ENCODE assay signal across 10 cellular contexts in genomic region chr9:34458967-34459355, GRCh38. TPM values are rescaled to one million over a fixed set of nuclear protein-coding genes. Genes with fewer than 3 reads are reported as not detected.
DNase-seq lines count a peak whose midpoint lies in the region; ATAC-seq, FAIRE-seq and TF ChIP-seq lines count a peak whose summit lies in the region.
"Had no signal": no experiment of that assay in that cellular context is flagged by ENCODE, and none has a peak within 500 bp of the region (broad histone marks: within the 10 kb centered on the region; RNA-seq: fewer than 3 reads in every experiment).

No MANE protein-coding gene starts in this region.

- intact Hi-C loops in heart left ventricle (cut with DNase I): loop anchor here in 3 of 10 donors (5.0 to 10.0 kb wide), 4 partner anchors 63 to 816 kb away; partner anchors contain the start of genes ENHO (in 1 of the 3), KIF24 (in 1 of the 3), NUDT2 (in 1 of the 3) and RPP25L (in 1 of the 3)
- intact Hi-C loops in Right ventricle myocardium superior (cut with DNase I): no loop called here
- intact Hi-C loops in ascending aorta (cut with DNase I): loop anchor here (1.0 to 5.0 kb wide), 9 partner anchors 64 to 1943 kb away; partner anchors contain the start of genes DCAF12, ENHO, KIF24 and MYORG
- intact Hi-C loops in upper lobe of right lung (cut with DNase I): no loop called here

- H3K9me3 ChIP-seq in heart left ventricle: no peaks in the 10 kb centered on the region
- no peaks in the 10 kb centered on the region for H3K9me3 ChIP-seq in ascending aorta
- no peaks in the 10 kb centered on the region for H3K9me3 ChIP-seq in upper lobe of right lung
- H3K9me3 ChIP-seq: Peyer's patch had no signal

- TF ChIP-seq CTCF in heart left ventricle (IDR thresholded peaks at IDR 0.05) (no peak), ascending aorta (IDR thresholded peaks at IDR 0.05) (no peak), upper lobe of right lung (IDR thresholded peaks at IDR 0.05) (no peak)

- H3K4me1 ChIP-seq in heart left ventricle (peaks cover 0 to 49% (median 35%) of the 10 kb centered on the region in 12 donors), ascending aorta (peaks cover 0 to 28% of the 10 kb centered on the region in 2 donors), upper lobe of right lung (peaks cover 14% of the 10 kb centered on the region)

- FAIRE-seq in urothelium cell line (lab: Jason Lieb, UNC): no peak

- TF ChIP-seq POLR2A in heart left ventricle (IDR thresholded peaks at IDR 0.05) (no peak), GM18505 (IDR thresholded peaks at IDR 0.05; ENCODE audit: borderline replicate concordance, extremely low read depth, insufficient read depth, insufficient read length) (no peak)

- 22 to 28% (median 24%) methylated on average over 11 of the region's 11 CpGs for WGBS in heart left ventricle, 4 donors

- peak overlapping the region in 9 of 12 donors; percentile 30 to 99 (median 89) for H3K4me3 ChIP-seq in heart left ventricle
- peak overlapping the region; percentile 79 to 94 for H3K4me3 ChIP-seq in ascending aorta
- peak overlapping the region; percentile 82 for H3K4me3 ChIP-seq in upper lobe of right lung

- no peaks in the 10 kb centered on the region for H3K9me3 Mint-ChIP-seq in memory B cell

- no peaks in the 10 kb centered on the region for H3K36me3 ChIP-seq in heart left ventricle
- no peaks in the 10 kb centered on the region for H3K36me3 ChIP-seq in ascending aorta
- no peaks in the 10 kb centered on the region for H3K36me3 ChIP-seq in upper lobe of right lung
- H3K36me3 ChIP-seq: Peyer's patch had no signal

- H3K4me3 Mint-ChIP-seq in memory B cell: peak overlapping the region; percentile 86

- H3K27ac ChIP-seq in heart left ventricle (no peak overlapping the region), ascending aorta (no peak overlapping the region), upper lobe of right lung (no peak overlapping the region)

- peaks cover 6% of the 10 kb centered on the region for H3K27me3 Mint-ChIP-seq in memory B cell

- peaks cover 15% of the 10 kb centered on the region for H3K4me1 Mint-ChIP-seq in memory B cell

- no peaks in the 10 kb centered on the region for H3K36me3 Mint-ChIP-seq in memory B cell

- H3K27me3 ChIP-seq in heart left ventricle (no peaks in the 10 kb centered on the region), ascending aorta (no peaks in the 10 kb centered on the region), upper lobe of right lung (no peaks in the 10 kb centered on the region)
- H3K27me3 ChIP-seq: Peyer's patch had no signal

- ATAC-seq in heart left ventricle (no peak), Right ventricle myocardium superior (ENCODE audit: poor library complexity) (no peak), memory B cell (ENCODE audit: low read depth) (no peak), upper lobe of right lung (no peak), GM19395 (IDR thresholded peaks at IDR 0.05; ENCODE audit: unreplicated experiment) (no peak), GM18505 (IDR thresholded peaks at IDR 0.05; ENCODE audit: unreplicated experiment) (no peak)

- DNase-seq in heart left ventricle: peak in 1 of 5 donors; percentile 26
- no peak for DNase-seq in Right ventricle myocardium superior
- DNase-seq in ascending aorta (ENCODE audit: low spot score in 2 of 2): no peak
- no peak for DNase-seq in memory B cell (ENCODE audit: low spot score in 2 of 2)
- no peak for DNase-seq in upper lobe of right lung
- no peak for DNase-seq in urothelium cell line (ENCODE audit: low spot score)

- no peak overlapping the region for H3K27ac Mint-ChIP-seq in memory B cell

RNA-seq across cellular contexts. Expression of gene DNAI1, which starts 0.4 kb away (rescaled TPM):
- total RNA-seq in heart left ventricle (under 1 TPM in 2 of 9 donors, not detected in 7; 0.43 to 0.86 TPM), Right ventricle myocardium superior (not detected), ascending aorta (not detected), upper lobe of right lung (not detected)
- polyA plus RNA-seq in heart left ventricle: under 1 TPM in 1 of 2 donors, not detected in 1; 0.36 TPM
- total RNA-seq: Daoy, Peyer's patch had no signal

RNA-seq across cellular contexts. Expression of gene FAM219A, which starts 0.6 kb away (rescaled TPM):
- total RNA-seq in heart left ventricle (10 to 100 TPM; 12.7 to 36.7 (median 25.9) TPM), Right ventricle myocardium superior (20.6 TPM), ascending aorta (26.8 TPM), upper lobe of right lung (28.8 TPM)
- 10 to 100 TPM; 15.4 to 39.1 TPM for polyA plus RNA-seq in heart left ventricle
